Comparison of ENCODE assay signal across 22 cellular contexts in genomic region chr14:53610947-53611346, GRCh38.
DNase-seq lines count a peak whose midpoint lies in the region; ATAC-seq, FAIRE-seq and TF ChIP-seq lines count a peak whose summit lies in the region.
"Had no signal": no experiment of that assay in that cellular context is flagged by ENCODE, and none has a peak within 500 bp of the region (broad histone marks: within the 10 kb centered on the region; RNA-seq: fewer than 3 reads in every experiment).

No MANE protein-coding gene starts in this region.

- no peaks in the 10 kb centered on the region for H3K79me2 ChIP-seq in HCT116 (ENCODE audit: insufficient read depth, low read length)
- no peaks in the 10 kb centered on the region for H3K79me2 ChIP-seq in OCI-LY1 (ENCODE audit: insufficient read depth, low read length)

- no peak overlapping the region for H3K4me3 Mint-ChIP-seq in stimulated activated memory B cell treated with anti-CD40 and anti-IgM and Interleukin-4, amounts not matched to agents 10 μg/mL and 1 μg/mL and 100 μg/mL, for 72 hours
- H3K4me3 Mint-ChIP-seq: H9 had no signal

- H3K36me3 Mint-ChIP-seq in stimulated activated memory B cell treated with anti-CD40 and anti-IgM and Interleukin-4, amounts not matched to agents 10 μg/mL and 1 μg/mL and 100 μg/mL, for 72 hours = no peaks in the 10 kb centered on the region

- H3K27me3 ChIP-seq in HCT116 (ENCODE audit: insufficient read depth, low read length) (no peaks in the 10 kb centered on the region), OCI-LY1 (ENCODE audit: insufficient read depth, low read length) (no peaks in the 10 kb centered on the region)

- H3K27ac ChIP-seq in HCT116 (ENCODE audit: low read depth, low read length) (no peak overlapping the region), OCI-LY1 (ENCODE audit: low read depth, low read length, poor library complexity, severe bottlenecking) (peak overlapping the region; percentile 44)
- H3K27ac ChIP-seq: KMS-11, PC-9 had no signal

- intact Hi-C loops in HCT116 (cut with micrococcal nuclease) = no loop called here

- peak overlapping the region; percentile 99 for H3K27ac Mint-ChIP-seq in stimulated activated memory B cell treated with anti-CD40 and anti-IgM and Interleukin-4, amounts not matched to agents 10 μg/mL and 1 μg/mL and 100 μg/mL, for 72 hours
- H3K27ac Mint-ChIP-seq: H9 had no signal

- H3K27me3 Mint-ChIP-seq in stimulated activated memory B cell treated with anti-CD40 and anti-IgM and Interleukin-4, amounts not matched to agents 10 μg/mL and 1 μg/mL and 100 μg/mL, for 72 hours = no peaks in the 10 kb centered on the region

- no peak for ATAC-seq in HCT116
- ATAC-seq in stimulated activated memory B cell treated with anti-CD40 and anti-IgM and Interleukin-4, amounts not matched to agents 10 μg/mL and 1 μg/mL and 100 μg/mL, for 72 hours = no peak

- H3K36me3 ChIP-seq in HCT116 (ENCODE audit: control insufficient read depth in 1 of 2, insufficient read depth in 2 of 2, low read length in 2 of 2) (no peaks in the 10 kb centered on the region), OCI-LY1 (ENCODE audit: insufficient read depth, low read length) (no peaks in the 10 kb centered on the region)

- no peaks in the 10 kb centered on the region for H4K20me1 ChIP-seq in HCT116 (ENCODE audit: insufficient read depth)
- no peaks in the 10 kb centered on the region for H4K20me1 ChIP-seq in OCI-LY1 (ENCODE audit: insufficient read depth, low read length)

- H2AFZ ChIP-seq in HCT116 (ENCODE audit: low read depth, low read length, poor library complexity, severe bottlenecking) = no peak overlapping the region
- H2AFZ ChIP-seq in OCI-LY1 (ENCODE audit: low read length) = no peak overlapping the region
- H2AFZ ChIP-seq: PC-9 had no signal

- H3K9ac ChIP-seq in HCT116 (ENCODE audit: low read length) (no peak overlapping the region), OCI-LY1 (ENCODE audit: low read length) (no peak overlapping the region)
- H3K9ac ChIP-seq: KMS-11 had no signal

- H3K4me2 ChIP-seq in HCT116 (ENCODE audit: low read length) (no peak overlapping the region), OCI-LY1 (ENCODE audit: low read length) (no peak overlapping the region)
- H3K4me2 ChIP-seq: KMS-11, PC-9 had no signal

- no TSS peak for BruUV-seq in HCT116 (replicated peaks; lab: Mats Ljungman, UMichigan)

- H3K4me1 ChIP-seq in HCT116 (ENCODE audit: control insufficient read depth in 1 of 2, insufficient read depth in 2 of 2, low read length in 2 of 2) = peaks cover 47 to 64% of the 10 kb centered on the region in 2 experiments
- H3K4me1 ChIP-seq in OCI-LY1 (ENCODE audit: insufficient read depth, low read length, severe bottlenecking) = peaks cover 36% of the 10 kb centered on the region

- H3K4me1 Mint-ChIP-seq in stimulated activated memory B cell treated with anti-CD40 and anti-IgM and Interleukin-4, amounts not matched to agents 10 μg/mL and 1 μg/mL and 100 μg/mL, for 72 hours = peaks cover 62% of the 10 kb centered on the region

- H3K4me3 ChIP-seq in HCT116 (replicated peaks in 1 of 2; ENCODE audit: low read depth in 1 of 2, low read length in 2 of 2) (no peak overlapping the region), OCI-LY1 (ENCODE audit: low read depth, low read length, poor library complexity, severe bottlenecking) (no peak overlapping the region), fibroblast of mammary gland (ENCODE audit: control insufficient read depth, low read depth, low read length) (no peak overlapping the region)
- H3K4me3 ChIP-seq: PC-9 had no signal

- H3F3A ChIP-seq in OCI-LY1 (ENCODE audit: insufficient read depth, low read length) = no peaks in the 10 kb centered on the region

- no peak for FAIRE-seq in GM12891 (lab: Jason Lieb, UNC)
- FAIRE-seq: D721Med had no signal

- TF ChIP-seq CTCF in HCT116 (IDR thresholded peaks at IDR 0.05 in 2 of 3, conservative IDR thresholded peaks at IDR 0.05 in 1 of 3; ENCODE audit: borderline replicate concordance in 1 of 3, insufficient read depth in 1 of 3, low read depth in 2 of 3, low read length in 2 of 3) = peak in 2 of 3 experiments; percentile 21 to 34; a peak in 2 of 6 replicates
- TF ChIP-seq CTCF in OCI-LY1 (IDR thresholded peaks at IDR 0.05; ENCODE audit: low read length) = no peak
- TF ChIP-seq CTCF in fibroblast of mammary gland (conservative IDR thresholded peaks at IDR 0.05; ENCODE audit: control insufficient read depth, insufficient read depth, low read depth, low read length) = peak; percentile 5

- H3K9me3 ChIP-seq in HCT116 (ENCODE audit: control insufficient read depth in 1 of 2, insufficient read depth in 1 of 2, low read depth in 1 of 2, low read length in 2 of 2) = no peaks in the 10 kb centered on the region
- no peaks in the 10 kb centered on the region for H3K9me3 ChIP-seq in OCI-LY1 (ENCODE audit: low read length)

- no peaks in the 10 kb centered on the region for H3K9me3 Mint-ChIP-seq in stimulated activated memory B cell treated with anti-CD40 and anti-IgM and Interleukin-4, amounts not matched to agents 10 μg/mL and 1 μg/mL and 100 μg/mL, for 72 hours
- H3K9me3 Mint-ChIP-seq: H9 had no signal

- H3K9me2 ChIP-seq in HCT116 (ENCODE audit: insufficient read depth) (no peaks in the 10 kb centered on the region), OCI-LY1 (ENCODE audit: low read depth, low read length) (no peaks in the 10 kb centered on the region)

- POLR2A ChIA-PET in HCT116 (lab: Charles Lee) = no interaction called here

- DNase-seq in HCT116 (ENCODE audit: low read depth, low spot score) (no peak), fibroblast of mammary gland (ENCODE audit: low read depth) (no peak), NCI-H446 (lab: John Stamatoyannopoulos, UW) (no peak), GM12891 (ENCODE audit: insufficient read length, low spot score) (no peak)
- no peak for DNase-seq in activated naive CD4-positive, alpha-beta T cell (lab: John Stamatoyannopoulos, UW)
- DNase-seq: AML-193, C1 segment of cervical spinal cord, DMS79, H9, NCI-H1092 treated with DMSO at 0.1 percent for 48 hours, NCI-H146, NCI-H2029, NCI-H345, NCI-H524 treated with DMSO at 0.1 percent for 48 hours, NCI-H82, PC-9, RPMI8226, SHP77 had no signal

- no peak for TF ChIP-seq POLR2A in HCT116 (IDR thresholded peaks at IDR 0.05; ENCODE audit: borderline replicate concordance, extremely low read depth, insufficient read depth, insufficient read length)
- no peak for TF ChIP-seq POLR2A in GM12891 (IDR thresholded peaks at IDR 0.05; ENCODE audit: low read depth, low read length)

- CTCF ChIA-PET in HCT116 (lab: Charles Lee) = no interaction called here

- RAD21 ChIA-PET in HCT116 (lab: Charles Lee; ENCODE audit: low non-redundant PET in 1 of 2, low total read pairs in 2 of 2, uncharacterized antibody in 2 of 2, unreplicated experiment in 2 of 2) = no interaction called here

- no peak for TF ChIP-seq RAD21 in HCT116 (IDR thresholded peaks at IDR 0.05; ENCODE audit: low read depth)

TF ChIP-seq in HCT116, 20 proteins besides CTCF, POLR2A, EP300 and RAD21 (continues in another document):
- no peak for TF ChIP-seq REST (IDR thresholded peaks at IDR 0.05; ENCODE audit: low read depth)

TF ChIP-seq in GM12891, 5 proteins besides CTCF, POLR2A, EP300 and RAD21:
- TF ChIP-seq SPI1 (IDR thresholded peaks at IDR 0.05; ENCODE audit: low read depth, low read length) = no peak
- TF ChIP-seq POU2F2 (IDR thresholded peaks at IDR 0.05; ENCODE audit: low read depth, low read length) = no peak
- TF ChIP-seq POLR2AphosphoS5 (IDR thresholded peaks at IDR 0.05; ENCODE audit: low read depth, low read length) = no peak
- TF ChIP-seq TAF1 (IDR thresholded peaks at IDR 0.05; ENCODE audit: low read depth, low read length) = no peak
- TF ChIP-seq PAX5 (IDR thresholded peaks at IDR 0.05; ENCODE audit: insufficient read depth, low read length, severe bottlenecking) = no peak
